ENCODE assay signal across 26 cellular contexts in genomic region chr11:117497206-117497951, GRCh38.
"Had no signal": no experiment of that assay in that cellular context is flagged by ENCODE, and none has a peak within 500 bp of the region (broad histone marks: within the 10 kb centered on the region; RNA-seq: fewer than 3 reads in every experiment).

No MANE protein-coding gene starts in this region.

- H3K27me3 ChIP-seq: right lobe of liver, upper lobe of left lung had no signal

- H3K27ac Mint-ChIP-seq: activated B cell treated with CpG ODN at 0.5 μM for 24 hours; activated CD4-positive, alpha-beta memory T cell treated with anti-CD3 and anti-CD28 coated beads for 36 hours; activated naive CD8-positive, alpha-beta T cell treated with anti-CD3 and anti-CD28 coated beads, Interleukin-2, amount 10 ng/mL, durations not matched to agents 7 days and 5 days; activated T-helper 17 cell treated with anti-CD3 and anti-CD28 coated beads, Interleukin-2, amount 50 U/mL, for 72 hours; mesothelial cell of epicardium; nephron progenitor cell; stimulated activated naive CD8-positive, alpha-beta T cell treated with anti-CD3 and anti-CD28 coated beads, Interleukin-15, amount 100 ng/mL, for 72 hours; T-cell had no signal

- H3K9me3 Mint-ChIP-seq: activated B cell treated with CpG ODN at 0.5 μM for 24 hours; activated CD4-positive, alpha-beta memory T cell treated with anti-CD3 and anti-CD28 coated beads for 36 hours; activated naive CD8-positive, alpha-beta T cell treated with anti-CD3 and anti-CD28 coated beads, Interleukin-2, amount 10 ng/mL, durations not matched to agents 7 days and 5 days; activated T-helper 17 cell treated with anti-CD3 and anti-CD28 coated beads, Interleukin-2, amount 50 U/mL, for 72 hours; brain; central memory CD8-positive, alpha-beta T cell; mesothelial cell of epicardium; nephron progenitor cell; stimulated activated naive CD8-positive, alpha-beta T cell treated with anti-CD3 and anti-CD28 coated beads, Interleukin-15, amount 100 ng/mL, for 72 hours; T-cell had no signal

- H3K27me3 Mint-ChIP-seq: activated B cell treated with CpG ODN at 0.5 μM for 24 hours; stimulated activated naive CD8-positive, alpha-beta T cell treated with anti-CD3 and anti-CD28 coated beads, Interleukin-15, amount 100 ng/mL, for 72 hours had no signal

- H3K4me3 Mint-ChIP-seq: activated B cell treated with CpG ODN at 0.5 μM for 24 hours; activated CD4-positive, alpha-beta memory T cell treated with anti-CD3 and anti-CD28 coated beads for 36 hours; activated naive CD8-positive, alpha-beta T cell treated with anti-CD3 and anti-CD28 coated beads, Interleukin-2, amount 10 ng/mL, durations not matched to agents 7 days and 5 days; activated T-helper 17 cell treated with anti-CD3 and anti-CD28 coated beads, Interleukin-2, amount 50 U/mL, for 72 hours; brain; central memory CD8-positive, alpha-beta T cell; mesothelial cell of epicardium; nephron progenitor cell; stimulated activated naive CD8-positive, alpha-beta T cell treated with anti-CD3 and anti-CD28 coated beads, Interleukin-15, amount 100 ng/mL, for 72 hours; T-cell had no signal

- FAIRE-seq: endometrium, small intestine had no signal

- H3K36me3 Mint-ChIP-seq: activated CD4-positive, alpha-beta memory T cell treated with anti-CD3 and anti-CD28 coated beads for 36 hours; activated naive CD8-positive, alpha-beta T cell treated with anti-CD3 and anti-CD28 coated beads, Interleukin-2, amount 10 ng/mL, durations not matched to agents 7 days and 5 days; mesothelial cell of epicardium; T-cell had no signal

- H3K4me3 ChIP-seq: coronary artery, heart left ventricle, lung, right lobe of liver, thoracic aorta, upper lobe of left lung had no signal

- H3K27ac ChIP-seq: coronary artery, heart left ventricle, right lobe of liver, thoracic aorta, upper lobe of left lung had no signal

- ATAC-seq: activated T-helper 17 cell treated with anti-CD3 and anti-CD28 coated beads, Interleukin-2, amount 50 U/mL, for 72 hours; heart left ventricle; left colon; right lobe of liver; stimulated activated naive CD8-positive, alpha-beta T cell treated with anti-CD3 and anti-CD28 coated beads, Interleukin-15, amount 100 ng/mL, for 72 hours; T-cell had no signal

- H3K4me1 Mint-ChIP-seq: activated B cell treated with CpG ODN at 0.5 μM for 24 hours; activated naive CD8-positive, alpha-beta T cell treated with anti-CD3 and anti-CD28 coated beads, Interleukin-2, amount 10 ng/mL, durations not matched to agents 7 days and 5 days; activated T-helper 17 cell treated with anti-CD3 and anti-CD28 coated beads, Interleukin-2, amount 50 U/mL, for 72 hours; central memory CD8-positive, alpha-beta T cell; mesothelial cell of epicardium; stimulated activated naive CD8-positive, alpha-beta T cell treated with anti-CD3 and anti-CD28 coated beads, Interleukin-15, amount 100 ng/mL, for 72 hours; T-cell had no signal

- DNase-seq: activated B cell treated with CpG ODN at 0.5 μM for 24 hours; activated CD4-positive, alpha-beta memory T cell treated with anti-CD3 and anti-CD28 coated beads for 36 hours; activated CD4-positive, alpha-beta T cell treated with anti-CD3 and anti-CD28 coated beads for 4 hours; activated naive CD4-positive, alpha-beta T cell; activated naive CD8-positive, alpha-beta T cell treated with anti-CD3 and anti-CD28 coated beads, Interleukin-2, amount 10 ng/mL, durations not matched to agents 7 days and 5 days; erythroblast; foreskin melanocyte; heart left ventricle; left colon; nephron progenitor cell; right lobe of liver; small intestine; stimulated activated CD4-positive, alpha-beta T cell treated with anti-CD3 and anti-CD28 coated beads, Interleukin-15, amount 100 ng/mL, for 24 hours; stimulated activated CD4-positive, alpha-beta T cell treated with anti-CD3 and anti-CD28 coated beads, Interleukin-2, amount 100 ng/mL, for 48 hours; stimulated activated naive CD8-positive, alpha-beta T cell treated with anti-CD3 and anti-CD28 coated beads, Interleukin-15, amount 100 ng/mL, for 72 hours; T-cell; T-helper 9 cell; upper lobe of left lung had no signal
